ENCODE assay signal across 8 cellular contexts in genomic region chr21:39314155-39315027, GRCh38. TPM values are rescaled to one million over a fixed set of nuclear protein-coding genes. Genes with fewer than 3 reads are reported as not detected.
DNase-seq lines count a peak whose midpoint lies in the region; ATAC-seq and TF ChIP-seq lines count a peak whose summit lies in the region.

No MANE protein-coding gene starts in this region.

- intact Hi-C loops in ovary (cut with DNase I): loop anchor here in 3 of 4 donors (5.0 to 10.0 kb wide), 3 partner anchors 73 to 130 kb away; partner anchors contain the start of gene PSMG1 (in 1 of the 3)
- intact Hi-C loops in aorta (cut with DNase I): loop anchor here in 1 of 2 donors (2.0 to 5.0 kb wide), 2 partner anchors 34 to 73 kb away; partner anchors contain the start of gene HMGN1

- no peaks in the 10 kb centered on the region for H3K27me3 Mint-ChIP-seq in activated naive CD8-positive, alpha-beta T cell treated with anti-CD3 and anti-CD28 coated beads, Interleukin-2, amount 50 U/mL, for 24 hours

- H3K9me3 Mint-ChIP-seq in activated naive CD8-positive, alpha-beta T cell treated with anti-CD3 and anti-CD28 coated beads, Interleukin-2, amount 50 U/mL, for 24 hours: no peaks in the 10 kb centered on the region

- H3K27ac ChIP-seq in KMS-11: peak overlapping the region; percentile 93
- H3K27ac ChIP-seq in SK-N-SH (ENCODE audit: low read depth in 2 of 2, low read length in 1 of 2): peak overlapping the region; percentile 90 to 97
- H3K27ac ChIP-seq in cardiac muscle cell: peak overlapping the region; percentile 97
- H3K27ac ChIP-seq in ovary: peak overlapping the region; percentile 94 to 98
- H3K27ac ChIP-seq in aorta (ENCODE audit: low read depth in 1 of 2, low read length in 2 of 2): peak overlapping the region; percentile 34 to 46

- H3K36me3 Mint-ChIP-seq in activated naive CD8-positive, alpha-beta T cell treated with anti-CD3 and anti-CD28 coated beads, Interleukin-2, amount 50 U/mL, for 24 hours (ENCODE audit: low read depth): peaks cover 18% of the 10 kb centered on the region

- CTCF ChIA-PET in SK-N-SH (lab: Yijun Ruan, JAX): interaction anchor here (0.8 to 3.3 kb wide), 13 partner anchors 10 to 130 kb away, joined by 3 to 24 read pairs (median 3); partner anchors contain the start of gene HMGN1

- ATAC-seq in GM21528 (IDR thresholded peaks at IDR 0.05; ENCODE audit: low FRiP score, unreplicated experiment) (peak; percentile 12), aorta (ENCODE audit: low FRiP score) (peak; percentile 40)
- ATAC-seq in activated naive CD8-positive, alpha-beta T cell treated with anti-CD3 and anti-CD28 coated beads, Interleukin-2, amount 50 U/mL, for 24 hours: peak; percentile 58

- peak overlapping the region; percentile 87 for H3K4me3 Mint-ChIP-seq in activated naive CD8-positive, alpha-beta T cell treated with anti-CD3 and anti-CD28 coated beads, Interleukin-2, amount 50 U/mL, for 24 hours

- DNase-seq in COLO829 (ENCODE audit: low spot score): peak; percentile 16
- DNase-seq in SK-N-SH: no peak
- DNase-seq in activated naive CD8-positive, alpha-beta T cell treated with anti-CD3 and anti-CD28 coated beads, Interleukin-2, amount 50 U/mL, for 24 hours: peak; percentile 49
- peak; percentile 73 to 74 for DNase-seq in cardiac muscle cell (ENCODE audit: low read depth in 1 of 2, low spot score in 1 of 2)
- peak in 4 of 5 donors; percentile 52 to 69 (median 54) for DNase-seq in ovary
- peak in 1 of 2 donors; percentile 61 for DNase-seq in aorta

- TF ChIP-seq CTCF in KMS-11 (conservative IDR thresholded peaks at IDR 0.05; ENCODE audit: low read depth, low read length): no peak
- no peak for TF ChIP-seq CTCF in SK-N-SH (IDR thresholded peaks at IDR 0.05)
- TF ChIP-seq CTCF in cardiac muscle cell (IDR thresholded peaks at IDR 0.05; ENCODE audit: low read depth, low read length): no peak
- TF ChIP-seq CTCF in ovary (IDR thresholded peaks at IDR 0.05): no peak

- H3K36me3 ChIP-seq in KMS-11 (ENCODE audit: insufficient read depth): no peaks in the 10 kb centered on the region
- H3K36me3 ChIP-seq in SK-N-SH (replicated peaks in 1 of 2; ENCODE audit: control insufficient read depth in 1 of 2, insufficient read depth in 2 of 2, low read length in 1 of 2): peaks cover 14 to 20% of the 10 kb centered on the region in 2 experiments
- peaks cover 14% of the 10 kb centered on the region for H3K36me3 ChIP-seq in cardiac muscle cell
- H3K36me3 ChIP-seq in ovary: no peaks in the 10 kb centered on the region
- H3K36me3 ChIP-seq in aorta (ENCODE audit: control insufficient read depth in 1 of 2, insufficient read depth in 2 of 2, low read length in 1 of 2): peaks cover 0 to 2% of the 10 kb centered on the region in 2 donors

- WGBS in SK-N-SH (ENCODE audit: low lambda C conversion rate): 16% methylated on average over 28 of the region's 42 CpGs
- WGBS in ovary, 3 donors: 1 to 2% (median 2%) methylated on average over 42 of the region's 42 CpGs
- 3% methylated on average over 42 of the region's 42 CpGs for WGBS in aorta, 2 donors

- H3F3A ChIP-seq in SK-N-SH (replicated peaks; ENCODE audit: insufficient read depth): peaks cover 10% of the 10 kb centered on the region

- H3K4me1 ChIP-seq in KMS-11 (ENCODE audit: low read depth, poor library complexity, severe bottlenecking): peaks cover 42% of the 10 kb centered on the region
- H3K4me1 ChIP-seq in SK-N-SH (ENCODE audit: control insufficient read depth in 1 of 2, insufficient read depth in 2 of 2, low read depth in 1 of 2, low read length in 1 of 2): peaks cover 5 to 14% of the 10 kb centered on the region in 2 experiments; a peak in 3 of 4 replicates
- H3K4me1 ChIP-seq in cardiac muscle cell (ENCODE audit: low read depth): peaks cover 23% of the 10 kb centered on the region
- H3K4me1 ChIP-seq in ovary (ENCODE audit: insufficient read depth): peaks cover 3% of the 10 kb centered on the region
- H3K4me1 ChIP-seq in aorta (ENCODE audit: control insufficient read depth in 1 of 2, insufficient read depth in 2 of 2, low read length in 2 of 2): no peaks in the 10 kb centered on the region

- H3K4me3 ChIP-seq in KMS-11 (IDR thresholded peaks at IDR 0.05; ENCODE audit: insufficient read depth, low read depth, low read length): no peak overlapping the region
- H3K4me3 ChIP-seq in SK-N-SH (ENCODE audit: low read depth in 2 of 2, low read length in 1 of 2): peak overlapping the region; percentile 71 to 91
- H3K4me3 ChIP-seq in cardiac muscle cell: peak overlapping the region; percentile 100
- H3K4me3 ChIP-seq in ovary: peak overlapping the region; percentile 98
- peak overlapping the region; percentile 94 to 98 for H3K4me3 ChIP-seq in aorta (ENCODE audit: low read length in 2 of 2)

- H3K4me2 ChIP-seq in KMS-11: peak overlapping the region; percentile 78
- H3K4me2 ChIP-seq in SK-N-SH: peak overlapping the region; percentile 95

- POLR2A ChIA-PET in SK-N-SH (lab: Yijun Ruan, JAX): interaction anchor here (0.6 to 3.0 kb wide), 3 partner anchors 31 to 380 kb away, joined by 4 to 24 read pairs (median 6); partner anchors contain the start of gene HMGN1

- H4K20me1 ChIP-seq in KMS-11 (ENCODE audit: insufficient read depth): peaks cover 13% of the 10 kb centered on the region; the same call in 1 of the 2 replicates
- H4K20me1 ChIP-seq in SK-N-SH (ENCODE audit: insufficient read depth): peaks cover 21% of the 10 kb centered on the region

- H2AFZ ChIP-seq in KMS-11 (ENCODE audit: low read depth): peak overlapping the region; percentile 89
- H2AFZ ChIP-seq in SK-N-SH (ENCODE audit: low read depth): peak overlapping the region; percentile 78

- peak overlapping the region; percentile 93 for H3K27ac Mint-ChIP-seq in activated naive CD8-positive, alpha-beta T cell treated with anti-CD3 and anti-CD28 coated beads, Interleukin-2, amount 50 U/mL, for 24 hours

- H3K9ac ChIP-seq in KMS-11 (peak overlapping the region; percentile 97), SK-N-SH (peak overlapping the region; percentile 88)

- H3K9me2 ChIP-seq in SK-N-SH: no peaks in the 10 kb centered on the region

- no peak for TF ChIP-seq EP300 in SK-N-SH (IDR thresholded peaks at IDR 0.05; ENCODE audit: borderline replicate concordance in 1 of 2, low read depth in 1 of 2, low read length in 1 of 2)
- no peak for TF ChIP-seq EP300 in ovary (IDR thresholded peaks at IDR 0.05)

- peaks cover 34% of the 10 kb centered on the region for H3K79me2 ChIP-seq in KMS-11 (ENCODE audit: insufficient read depth, low read depth)
- H3K79me2 ChIP-seq in SK-N-SH (ENCODE audit: insufficient read depth): peaks cover 41% of the 10 kb centered on the region

- H3K4me1 Mint-ChIP-seq in activated naive CD8-positive, alpha-beta T cell treated with anti-CD3 and anti-CD28 coated beads, Interleukin-2, amount 50 U/mL, for 24 hours: peaks cover 36% of the 10 kb centered on the region

- TF ChIP-seq POLR2A in ovary (IDR thresholded peaks at IDR 0.05): no peak

- TF ChIP-seq RAD21 in SK-N-SH (IDR thresholded peaks at IDR 0.05; ENCODE audit: low read length): no peak

- H3K9me3 ChIP-seq in SK-N-SH: no peaks in the 10 kb centered on the region
- H3K9me3 ChIP-seq in cardiac muscle cell (ENCODE audit: low read depth): no peaks in the 10 kb centered on the region
- no peaks in the 10 kb centered on the region for H3K9me3 ChIP-seq in ovary
- no peaks in the 10 kb centered on the region for H3K9me3 ChIP-seq in aorta (ENCODE audit: control insufficient read depth, low read length)

- no peaks in the 10 kb centered on the region for H3K27me3 ChIP-seq in KMS-11 (ENCODE audit: insufficient read depth, low read depth)
- H3K27me3 ChIP-seq in SK-N-SH (ENCODE audit: insufficient read depth): no peaks in the 10 kb centered on the region
- no peaks in the 10 kb centered on the region for H3K27me3 ChIP-seq in cardiac muscle cell
- no peaks in the 10 kb centered on the region for H3K27me3 ChIP-seq in ovary
- H3K27me3 ChIP-seq in aorta (ENCODE audit: control insufficient read depth in 1 of 2, insufficient read depth in 2 of 2, low read length in 1 of 2): no peaks in the 10 kb centered on the region

TF ChIP-seq in SK-N-SH, 30 proteins besides CTCF, POLR2A, EP300 and RAD21:
- TF ChIP-seq USF2 (IDR thresholded peaks at IDR 0.05; ENCODE audit: borderline replicate concordance, low read depth, low read length): no peak
- TF ChIP-seq MAX (IDR thresholded peaks at IDR 0.05; ENCODE audit: low read depth): 0 out of 2 replicates have a peak, but pooled peaks have one; percentile 49
- peak; percentile 71; the same call in 1 of the 2 replicates for TF ChIP-seq MXI1 (IDR thresholded peaks at IDR 0.05; ENCODE audit: low read depth, low read length)

RNA-seq across cellular contexts. Expression of gene BRWD1, which starts 1.0 kb away (rescaled TPM):
- 7.9 and 9.1 TPM in 2 replicates for polyA plus RNA-seq in SK-N-SH (2012; rRNA removed)
- 10.3 and 13.3 TPM in 2 replicates for polyA plus RNA-seq in SK-N-SH (2012; cell fraction: cytosol; rRNA removed)
- 9.6 and 12.3 TPM in 2 replicates for polyA plus RNA-seq in SK-N-SH (2012; cell fraction: nucleus; rRNA removed)
- total RNA-seq in cardiac muscle cell: 29.2 and 62.8 TPM in 2 replicates
- 32.6 and 42.9 TPM in 2 replicates for polyA plus RNA-seq in cardiac muscle cell
- total RNA-seq in ovary: 10 to 100 TPM; 43.5 to 73.0 (median 51.2) TPM
- 10 to 100 TPM; 15.7 to 25.0 TPM for polyA plus RNA-seq in ovary
- total RNA-seq in aorta: 10 to 100 TPM; 41.8 to 68.5 TPM
- polyA plus RNA-seq in aorta: 10 to 100 TPM; 10.0 to 15.0 TPM

RNA-seq across cellular contexts. Expression of gene HMGN1, which starts 34.5 kb away (rescaled TPM):
- polyA plus RNA-seq in SK-N-SH (2012; rRNA removed) (203 and 219 TPM in 2 replicates), cardiac muscle cell (559 and 612 TPM in 2 replicates), ovary (100 to 1,000 TPM; 105 to 201 TPM), aorta (10 to 100 TPM; 66.6 to 86.0 TPM)
- polyA plus RNA-seq in SK-N-SH (2012; cell fraction: cytosol; rRNA removed): 266 and 361 TPM in 2 replicates
- 150 and 210 TPM in 2 replicates for polyA plus RNA-seq in SK-N-SH (2012; cell fraction: nucleus; rRNA removed)
- total RNA-seq in cardiac muscle cell (258 and 375 TPM in 2 replicates), ovary (100 to 1,000 TPM in 6 of 7 donors, 10 to 100 TPM in 1; 70.2 to 209 (median 145) TPM), aorta (100 to 1,000 TPM in 1 of 2 donors, 10 to 100 TPM in 1; 77.8 to 111 TPM)

Comparison
In these comparisons a context has a peak if more than half of its experiments do, and no peak if none do; other contexts are left out.
1. H3K27ac ChIP-seq: peak in every context shown above with its lines; median percentile 97 in cardiac muscle cell; 96 in ovary; 94 in SK-N-SH; 93 in KMS-11; 40 in aorta.